3 cellular contexts compared by ENCODE assay signal in genomic region chr20:22302039-22302438, GRCh38.
TF ChIP-seq lines count a peak whose summit lies in the region.

No MANE protein-coding gene starts in this region.

TF ChIP-seq in HepG2, 621 proteins besides CTCF, POLR2A, EP300 and RAD21:
- peak; percentile 72 for TF ChIP-seq CEBPB (IDR thresholded peaks at IDR 0.05; ENCODE audit: borderline replicate concordance, low read depth, low read length)
- no peak for TF ChIP-seq ZNF777 (CRISPR knock-in tag; IDR thresholded peaks at IDR 0.05)

TF ChIP-seq in IMR-90, 13 proteins besides CTCF, POLR2A, EP300 and RAD21:
- TF ChIP-seq FOS (IDR thresholded peaks at IDR 0.05; ENCODE audit: low read depth, low read length) = no peak
- TF ChIP-seq SMC3 (IDR thresholded peaks at IDR 0.05; ENCODE audit: low read depth, low read length) = no peak
- no peak for TF ChIP-seq MXI1 (IDR thresholded peaks at IDR 0.05; ENCODE audit: borderline replicate concordance, low read depth, low read length)
- TF ChIP-seq RFX5 (IDR thresholded peaks at IDR 0.05; ENCODE audit: low read depth, low read length) = no peak
- TF ChIP-seq CEBPB (IDR thresholded peaks at IDR 0.05; ENCODE audit: low read depth, low read length) = peak; percentile 31; the same call in 1 of the 2 replicates

TF ChIP-seq in GM12891, 5 proteins besides CTCF, POLR2A, EP300 and RAD21:
- TF ChIP-seq TAF1 (IDR thresholded peaks at IDR 0.05; ENCODE audit: low read depth, low read length) (no peak), PAX5 (IDR thresholded peaks at IDR 0.05; ENCODE audit: insufficient read depth, low read length, severe bottlenecking) (no peak), POLR2AphosphoS5 (IDR thresholded peaks at IDR 0.05; ENCODE audit: low read depth, low read length) (no peak), POU2F2 (IDR thresholded peaks at IDR 0.05; ENCODE audit: low read depth, low read length) (no peak), SPI1 (IDR thresholded peaks at IDR 0.05; ENCODE audit: low read depth, low read length) (no peak)
